Comparison of ENCODE assay signal across 11 cellular contexts in the genomic region with DNA sequence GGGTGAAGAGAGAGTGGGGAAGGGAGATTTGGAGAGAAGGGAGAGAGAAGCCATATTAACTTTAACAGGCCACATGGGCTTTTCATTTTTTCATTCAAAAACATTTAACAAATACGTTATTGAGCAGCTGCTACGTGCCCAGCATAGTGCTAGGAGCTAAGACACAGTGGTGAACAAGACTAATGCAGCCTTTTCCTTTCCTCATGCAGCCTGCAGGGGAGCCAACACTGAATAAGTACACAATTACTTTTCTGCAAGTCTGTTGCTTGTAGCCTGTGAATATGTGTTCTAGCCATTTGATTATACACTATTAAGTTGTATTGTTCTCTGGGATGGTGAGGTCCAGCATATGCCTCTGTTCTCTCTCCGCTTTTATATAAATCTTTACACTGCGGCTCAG. TPM values are rescaled to one million over a fixed set of nuclear protein-coding genes. Genes with fewer than 3 reads are reported as not detected.
DNase-seq lines count a peak whose midpoint lies in the region; ATAC-seq and TF ChIP-seq lines count a peak whose summit lies in the region.
"Had no signal": no experiment of that assay in that cellular context is flagged by ENCODE, and none has a peak within 500 bp of the region (broad histone marks: within the 10 kb centered on the region; RNA-seq: fewer than 3 reads in every experiment).

No MANE protein-coding gene starts in this region.

- H3K4me1 ChIP-seq in SK-N-SH (ENCODE audit: control insufficient read depth in 1 of 2, insufficient read depth in 2 of 2, low read depth in 1 of 2, low read length in 1 of 2) (peaks cover 0 to 4% of the 10 kb centered on the region in 2 experiments; a peak in 3 of 4 replicates), HCT116 (ENCODE audit: control insufficient read depth in 1 of 2, insufficient read depth in 2 of 2, low read length in 2 of 2) (peaks cover 5 to 18% of the 10 kb centered on the region in 2 experiments)
- H3K4me1 ChIP-seq: uterus had no signal

- peak; percentile 7; the same call in 1 of the 2 replicates for TF ChIP-seq CTCF in SK-N-SH (IDR thresholded peaks at IDR 0.05)
- peak in 2 of 3 experiments; percentile 24 to 37; a peak in 2 of 6 replicates for TF ChIP-seq CTCF in HCT116 (IDR thresholded peaks at IDR 0.05 in 2 of 3, conservative IDR thresholded peaks at IDR 0.05 in 1 of 3; ENCODE audit: borderline replicate concordance in 1 of 3, insufficient read depth in 1 of 3, low read depth in 2 of 3, low read length in 2 of 3)

- H4K20me1 ChIP-seq in SK-N-SH (ENCODE audit: insufficient read depth): no peaks in the 10 kb centered on the region
- H4K20me1 ChIP-seq in HCT116 (ENCODE audit: insufficient read depth): no peaks in the 10 kb centered on the region

- H3K27ac Mint-ChIP-seq in activated T-helper 1 cell treated with anti-CD3 and anti-CD28 coated beads, Interleukin-12 subunit alpha, Interleukin-12 subunit beta, Interleukin-2, Interleukin-4 antibody, amounts not matched to agents 30 ng/mL and 10 ng/mL and 1 ng/mL, durations not matched to agents 14 hours and 24 hours and 36 hours: peak overlapping the region; percentile 95
- H3K27ac Mint-ChIP-seq in naive B cell: peak overlapping the region in 4 of 6 donors; percentile 1 to 94 (median 72)

- RAD21 ChIA-PET in HCT116 (lab: Charles Lee; ENCODE audit: low non-redundant PET in 1 of 2, low total read pairs in 2 of 2, uncharacterized antibody in 2 of 2, unreplicated experiment in 2 of 2): no interaction called here

- BruUV-seq in HCT116 (replicated peaks; lab: Mats Ljungman, UMichigan): no TSS peak

- TF ChIP-seq POLR2A in HCT116 (IDR thresholded peaks at IDR 0.05; ENCODE audit: borderline replicate concordance, extremely low read depth, insufficient read depth, insufficient read length): no peak

- POLR2A ChIA-PET in SK-N-SH (lab: Yijun Ruan, JAX): no interaction called here
- POLR2A ChIA-PET in HCT116 (lab: Charles Lee): no interaction called here

- H3K27me3 ChIP-seq in SK-N-SH (ENCODE audit: insufficient read depth): no peaks in the 10 kb centered on the region
- H3K27me3 ChIP-seq in HCT116 (ENCODE audit: insufficient read depth, low read length): no peaks in the 10 kb centered on the region
- H3K27me3 ChIP-seq: uterus had no signal

- H3K27me3 Mint-ChIP-seq in activated T-helper 1 cell treated with anti-CD3 and anti-CD28 coated beads, Interleukin-12 subunit alpha, Interleukin-12 subunit beta, Interleukin-2, Interleukin-4 antibody, amounts not matched to agents 30 ng/mL and 10 ng/mL and 1 ng/mL, durations not matched to agents 14 hours and 24 hours and 36 hours (ENCODE audit: insufficient read depth): no peaks in the 10 kb centered on the region
- H3K27me3 Mint-ChIP-seq in naive B cell: no peaks in the 10 kb centered on the region

- no peak overlapping the region for H2AFZ ChIP-seq in SK-N-SH (ENCODE audit: low read depth)
- no peak overlapping the region for H2AFZ ChIP-seq in HCT116 (ENCODE audit: low read depth, low read length, poor library complexity, severe bottlenecking)

- H3K9me3 ChIP-seq in SK-N-SH: no peaks in the 10 kb centered on the region
- no peaks in the 10 kb centered on the region for H3K9me3 ChIP-seq in HCT116 (ENCODE audit: control insufficient read depth in 1 of 2, insufficient read depth in 1 of 2, low read depth in 1 of 2, low read length in 2 of 2)
- H3K9me3 ChIP-seq: uterus had no signal

- no peak overlapping the region for H3K9ac ChIP-seq in SK-N-SH
- no peak overlapping the region for H3K9ac ChIP-seq in HCT116 (ENCODE audit: low read length)

- no peaks in the 10 kb centered on the region for H3F3A ChIP-seq in SK-N-SH (replicated peaks; ENCODE audit: insufficient read depth)

- H3K4me2 ChIP-seq in SK-N-SH (no peak overlapping the region), HCT116 (ENCODE audit: low read length) (no peak overlapping the region)

- no peaks in the 10 kb centered on the region for H3K9me3 Mint-ChIP-seq in activated T-helper 1 cell treated with anti-CD3 and anti-CD28 coated beads, Interleukin-12 subunit alpha, Interleukin-12 subunit beta, Interleukin-2, Interleukin-4 antibody, amounts not matched to agents 30 ng/mL and 10 ng/mL and 1 ng/mL, durations not matched to agents 14 hours and 24 hours and 36 hours
- H3K9me3 Mint-ChIP-seq in naive B cell: no peaks in the 10 kb centered on the region

- 86% methylated on average over 4 of the region's 4 CpGs for WGBS in SK-N-SH (ENCODE audit: low lambda C conversion rate)

- intact Hi-C loops in HCT116 (cut with micrococcal nuclease): no loop called here
- intact Hi-C loops in activated T-helper 1 cell treated with anti-CD3 and anti-CD28 coated beads, Interleukin-12 subunit alpha, Interleukin-12 subunit beta, Interleukin-2, Interleukin-4 antibody, amounts not matched to agents 30 ng/mL and 10 ng/mL and 1 ng/mL, durations not matched to agents 14 hours and 24 hours and 36 hours (cut with micrococcal nuclease): loop anchor here (10.0 kb wide), 1 partner anchor 1411 kb away; no protein-coding TSS in a partner anchor

- H3K4me3 ChIP-seq in SK-N-SH (ENCODE audit: low read depth in 2 of 2, low read length in 1 of 2) (no peak overlapping the region), HCT116 (replicated peaks in 1 of 2; ENCODE audit: low read depth in 1 of 2, low read length in 2 of 2) (no peak overlapping the region)
- H3K4me3 ChIP-seq: uterus had no signal

- H3K36me3 Mint-ChIP-seq in activated T-helper 1 cell treated with anti-CD3 and anti-CD28 coated beads, Interleukin-12 subunit alpha, Interleukin-12 subunit beta, Interleukin-2, Interleukin-4 antibody, amounts not matched to agents 30 ng/mL and 10 ng/mL and 1 ng/mL, durations not matched to agents 14 hours and 24 hours and 36 hours (ENCODE audit: low read depth): peaks cover 2% of the 10 kb centered on the region
- no peaks in the 10 kb centered on the region for H3K36me3 Mint-ChIP-seq in naive B cell

- peaks cover 32% of the 10 kb centered on the region for H3K4me1 Mint-ChIP-seq in activated T-helper 1 cell treated with anti-CD3 and anti-CD28 coated beads, Interleukin-12 subunit alpha, Interleukin-12 subunit beta, Interleukin-2, Interleukin-4 antibody, amounts not matched to agents 30 ng/mL and 10 ng/mL and 1 ng/mL, durations not matched to agents 14 hours and 24 hours and 36 hours (ENCODE audit: low read depth)
- peaks cover 0 to 18% (median 0%) of the 10 kb centered on the region in 3 donors for H3K4me1 Mint-ChIP-seq in naive B cell

- TF ChIP-seq RAD21 in SK-N-SH (IDR thresholded peaks at IDR 0.05; ENCODE audit: low read length) (no peak), HCT116 (IDR thresholded peaks at IDR 0.05; ENCODE audit: low read depth) (0 out of 2 replicates have a peak, but pooled peaks have one; percentile 3)

- H3K79me2 ChIP-seq in SK-N-SH (ENCODE audit: insufficient read depth) (peaks cover 5% of the 10 kb centered on the region; the same call in 1 of the 2 replicates), HCT116 (ENCODE audit: insufficient read depth, low read length) (peaks cover 6% of the 10 kb centered on the region; the same call in 1 of the 2 replicates)

- H3K27ac ChIP-seq in SK-N-SH (ENCODE audit: low read depth in 2 of 2, low read length in 1 of 2) (no peak overlapping the region), HCT116 (ENCODE audit: low read depth, low read length) (no peak overlapping the region)
- H3K27ac ChIP-seq: uterus had no signal

- CTCF ChIA-PET in SK-N-SH (lab: Yijun Ruan, JAX) (no interaction called here), HCT116 (lab: Charles Lee) (interaction anchor here (1.0 kb wide), 1 partner anchor 27 kb away, joined by 3 read pairs; no protein-coding TSS in a partner anchor)

- H3K9me2 ChIP-seq in SK-N-SH (no peaks in the 10 kb centered on the region), HCT116 (ENCODE audit: insufficient read depth) (no peaks in the 10 kb centered on the region)

- TF ChIP-seq EP300 in SK-N-SH (IDR thresholded peaks at IDR 0.05; ENCODE audit: borderline replicate concordance in 1 of 2, low read depth in 1 of 2, low read length in 1 of 2): no peak

- H3K36me3 ChIP-seq in SK-N-SH (replicated peaks in 1 of 2; ENCODE audit: control insufficient read depth in 1 of 2, insufficient read depth in 2 of 2, low read length in 1 of 2) (peaks cover 11 to 12% of the 10 kb centered on the region in 2 experiments), HCT116 (ENCODE audit: control insufficient read depth in 1 of 2, insufficient read depth in 2 of 2, low read length in 2 of 2) (peaks cover 0 to 4% of the 10 kb centered on the region in 2 experiments; a peak in 1 of 4 replicates)
- H3K36me3 ChIP-seq: uterus had no signal

- H3K4me3 Mint-ChIP-seq in activated T-helper 1 cell treated with anti-CD3 and anti-CD28 coated beads, Interleukin-12 subunit alpha, Interleukin-12 subunit beta, Interleukin-2, Interleukin-4 antibody, amounts not matched to agents 30 ng/mL and 10 ng/mL and 1 ng/mL, durations not matched to agents 14 hours and 24 hours and 36 hours: peak overlapping the region; percentile 24
- peak overlapping the region in 1 of 8 donors; percentile 93 for H3K4me3 Mint-ChIP-seq in naive B cell

- no peak for DNase-seq in SK-N-SH
- DNase-seq in HCT116 (ENCODE audit: low read depth, low spot score): no peak
- DNase-seq in activated T-helper 1 cell treated with anti-CD3 and anti-CD28 coated beads, Interleukin-12 subunit alpha, Interleukin-12 subunit beta, Interleukin-2, Interleukin-4 antibody, amounts not matched to agents 30 ng/mL and 10 ng/mL and 1 ng/mL, durations not matched to agents 14 hours and 24 hours and 36 hours (ENCODE audit: low spot score): no peak
- DNase-seq in naive B cell: no peak
- no peak for DNase-seq in kidney glomerular epithelial cell (lab: John Stamatoyannopoulos, UW)
- DNase-seq: DMS153, NCI-H2029 treated with DMSO at 0.1 percent for 48 hours, uterus had no signal

- ATAC-seq in SK-N-SH treated with all-trans-retinoic acid at 6 μM for 48 hours: no peak
- no peak for ATAC-seq in HCT116
- ATAC-seq in naive B cell (ENCODE audit: low read depth in 2 of 2): no peak
- no peak for ATAC-seq in HG03442 (IDR thresholded peaks at IDR 0.05; ENCODE audit: unreplicated experiment)
- ATAC-seq in HG02885 (IDR thresholded peaks at IDR 0.05; ENCODE audit: poor library complexity, unreplicated experiment): no peak

RNA-seq across cellular contexts. Expression of a gene that starts 1.9 kb away (rescaled TPM):
- polyA plus RNA-seq in SK-N-SH (2012; rRNA removed) (4.2 and 4.4 TPM in 2 replicates), naive B cell (ENCODE audit: low read depth in 6 of 6) (10 to 100 TPM; 20.1 to 52.2 (median 32.1) TPM)
- 6.4 and 6.6 TPM in 2 replicates for polyA plus RNA-seq in SK-N-SH (2012; cell fraction: cytosol; rRNA removed)
- 0.68 and 1.5 TPM in 2 replicates for polyA plus RNA-seq in SK-N-SH (2012; cell fraction: nucleus; rRNA removed)
- total RNA-seq in HCT116 (2021; ENCODE audit: unreplicated experiment): 12.0 TPM
- polyA plus RNA-seq in HCT116 (2012): 5.3 and 8.3 TPM in 2 replicates
- 19.6 and 19.7 TPM in 2 replicates for total RNA-seq in activated T-helper 1 cell treated with anti-CD3 and anti-CD28 coated beads, Interleukin-12 subunit alpha, Interleukin-12 subunit beta, Interleukin-2, Interleukin-4 antibody, amounts not matched to agents 30 ng/mL and 10 ng/mL and 1 ng/mL, durations not matched to agents 14 hours and 24 hours and 36 hours

RNA-seq across cellular contexts. Expression of a gene that starts 36.2 kb away (rescaled TPM):
- polyA plus RNA-seq in SK-N-SH (2012; rRNA removed): 60.8 and 67.1 TPM in 2 replicates
- polyA plus RNA-seq in SK-N-SH (2012; cell fraction: cytosol; rRNA removed): 72.8 and 96.1 TPM in 2 replicates
- polyA plus RNA-seq in SK-N-SH (2012; cell fraction: nucleus; rRNA removed): 17.3 and 28.8 TPM in 2 replicates
- total RNA-seq in HCT116 (2021; ENCODE audit: unreplicated experiment): 69.7 TPM
- 46.3 and 61.3 TPM in 2 replicates for polyA plus RNA-seq in HCT116 (2012)
- total RNA-seq in activated T-helper 1 cell treated with anti-CD3 and anti-CD28 coated beads, Interleukin-12 subunit alpha, Interleukin-12 subunit beta, Interleukin-2, Interleukin-4 antibody, amounts not matched to agents 30 ng/mL and 10 ng/mL and 1 ng/mL, durations not matched to agents 14 hours and 24 hours and 36 hours: 92.8 and 99.8 TPM in 2 replicates
- polyA plus RNA-seq in naive B cell (ENCODE audit: low read depth in 6 of 6): 10 to 100 TPM; 59.3 to 98.1 (median 61.6) TPM
